In genomic region chr7:117675519-117676137, GRCh38 we compare ENCODE assay signal across 12 cellular contexts.
"Had no signal": no experiment of that assay in that cellular context is flagged by ENCODE, and none has a peak within 500 bp of the region (broad histone marks: within the 10 kb centered on the region; RNA-seq: fewer than 3 reads in every experiment).

No MANE protein-coding gene starts in this region.

- H3K4me3 ChIP-seq: esophagus muscularis mucosa, lower lobe of right lung, right atrium auricular region had no signal

- H3K4me1 ChIP-seq: lower lobe of right lung, right atrium auricular region had no signal

- H3K27ac ChIP-seq: esophagus muscularis mucosa, lower lobe of right lung, right atrium auricular region had no signal

- H3K36me3 ChIP-seq: esophagus muscularis mucosa, lower lobe of right lung, right atrium auricular region had no signal

- H3K9me3 ChIP-seq: esophagus muscularis mucosa, lower lobe of right lung, right atrium auricular region had no signal

- H3K27me3 ChIP-seq: esophagus muscularis mucosa, right atrium auricular region had no signal

- DNase-seq: activated CD4-positive, CD25-positive, alpha-beta regulatory T cell treated with anti-CD3 and anti-CD28 coated beads, Interleukin-2, amount 50 U/mL, for 72 hours; activated effector memory CD4-positive, alpha-beta T cell treated with anti-CD3 and anti-CD28 coated beads, Interleukin-2, amount 50 U/mL, for 16 hours; activated T-cell treated with anti-CD3 and anti-CD28 coated beads, Interleukin-2, amount 50 U/mL, for 72 hours; effector CD8-positive, alpha-beta T cell; left colon; lower lobe of right lung; midbrain; stimulated activated CD4-positive, alpha-beta T cell treated with anti-CD3 and anti-CD28 coated beads, Interleukin-2, amount 100 ng/mL, for 24 hours; stimulated activated naive CD4-positive, alpha-beta T cell treated with Interleukin-2 at 50 U/mL for 16 hours; substantia nigra had no signal
